Comparison of ENCODE assay signal across 1 cellular context in the genomic region with DNA sequence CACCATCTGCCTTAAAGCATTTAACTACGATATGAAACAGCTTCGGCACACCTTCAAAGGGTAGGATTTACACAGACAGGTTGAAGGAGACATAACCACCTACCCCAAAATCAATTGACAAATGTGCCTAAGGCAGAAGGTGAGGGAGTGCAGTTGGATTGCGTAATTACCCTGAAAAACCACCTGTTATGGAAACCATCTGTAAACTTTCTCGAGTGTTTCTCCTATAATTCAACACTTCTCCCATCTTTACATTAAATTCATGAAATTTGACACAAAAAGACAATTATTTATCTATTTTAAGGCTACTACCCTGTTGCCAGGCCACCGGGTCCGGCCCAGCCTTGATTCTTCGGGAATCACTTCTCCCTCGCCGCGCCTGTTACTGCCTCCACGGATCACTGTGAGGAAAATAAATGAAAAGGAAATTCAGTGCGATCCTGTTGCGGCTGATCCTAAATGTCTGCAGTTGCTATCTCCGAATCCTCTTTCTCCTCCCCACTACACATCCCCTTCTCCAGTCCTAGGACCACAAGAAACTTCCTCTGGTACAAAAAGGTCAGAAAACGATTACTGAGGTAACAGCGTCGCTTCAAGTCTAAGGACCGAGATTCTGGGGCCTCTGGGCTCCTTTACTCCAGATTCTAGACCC.
TF ChIP-seq lines count a peak whose summit lies in the region.

No MANE protein-coding gene starts in this region.

TF ChIP-seq in SK-N-SH treated with all-trans-retinoic acid at 6 μM for 48 hours, 23 proteins besides CTCF, POLR2A, EP300 and RAD21 (continued from another document):
- TF ChIP-seq, protein P1, sequence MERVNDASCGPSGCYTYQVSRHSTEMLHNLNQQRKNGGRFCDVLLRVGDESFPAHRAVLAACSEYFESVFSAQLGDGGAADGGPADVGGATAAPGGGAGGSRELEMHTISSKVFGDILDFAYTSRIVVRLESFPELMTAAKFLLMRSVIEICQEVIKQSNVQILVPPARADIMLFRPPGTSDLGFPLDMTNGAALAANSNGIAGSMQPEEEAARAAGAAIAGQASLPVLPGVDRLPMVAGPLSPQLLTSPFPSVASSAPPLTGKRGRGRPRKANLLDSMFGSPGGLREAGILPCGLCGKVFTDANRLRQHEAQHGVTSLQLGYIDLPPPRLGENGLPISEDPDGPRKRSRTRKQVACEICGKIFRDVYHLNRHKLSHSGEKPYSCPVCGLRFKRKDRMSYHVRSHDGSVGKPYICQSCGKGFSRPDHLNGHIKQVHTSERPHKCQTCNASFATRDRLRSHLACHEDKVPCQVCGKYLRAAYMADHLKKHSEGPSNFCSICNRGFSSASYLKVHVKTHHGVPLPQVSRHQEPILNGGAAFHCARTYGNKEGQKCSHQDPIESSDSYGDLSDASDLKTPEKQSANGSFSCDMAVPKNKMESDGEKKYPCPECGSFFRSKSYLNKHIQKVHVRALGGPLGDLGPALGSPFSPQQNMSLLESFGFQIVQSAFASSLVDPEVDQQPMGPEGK (CRISPR knock-in tag; IDR thresholded peaks at IDR 0.05; ENCODE audit: borderline replicate concordance): no peak
- TF ChIP-seq ESRRG (CRISPR knock-in tag; IDR thresholded peaks at IDR 0.05): no peak
